ENCODE assay signal across 8 cellular contexts in genomic region chr21:14523234-14523633, GRCh38. TPM values are rescaled to one million over a fixed set of nuclear protein-coding genes. Genes with fewer than 3 reads are reported as not detected.
DNase-seq lines count a peak whose midpoint lies in the region; ATAC-seq, FAIRE-seq and TF ChIP-seq lines count a peak whose summit lies in the region.

No MANE protein-coding gene starts in this region.

- no peaks in the 10 kb centered on the region for H3K79me2 ChIP-seq in ACC112 (ENCODE audit: control insufficient read depth, insufficient read depth, low read length, unreplicated experiment)

- peak overlapping the region; percentile 48 for H3K4me3 Mint-ChIP-seq in activated CD8-positive, alpha-beta T cell treated with anti-CD3 and anti-CD28 coated beads, Interleukin-2, amount 10 ng/mL, durations not matched to agents 7 days and 5 days

- H3K36me3 Mint-ChIP-seq in activated CD8-positive, alpha-beta T cell treated with anti-CD3 and anti-CD28 coated beads, Interleukin-2, amount 10 ng/mL, durations not matched to agents 7 days and 5 days (ENCODE audit: low read depth) = peaks cover 51% of the 10 kb centered on the region

- TF ChIP-seq POLR2A in spleen (IDR thresholded peaks at IDR 0.05) = no peak

- peaks cover 63% of the 10 kb centered on the region for H3K4me1 Mint-ChIP-seq in activated CD8-positive, alpha-beta T cell treated with anti-CD3 and anti-CD28 coated beads, Interleukin-2, amount 10 ng/mL, durations not matched to agents 7 days and 5 days (ENCODE audit: low read depth)

- intact Hi-C loops in spleen (cut with DNase I; ENCODE audit: low total_unique reads) = no loop called here

- no peaks in the 10 kb centered on the region for H3K27me3 Mint-ChIP-seq in activated CD8-positive, alpha-beta T cell treated with anti-CD3 and anti-CD28 coated beads, Interleukin-2, amount 10 ng/mL, durations not matched to agents 7 days and 5 days (ENCODE audit: low read depth)

- peak; percentile 54 for DNase-seq in activated CD8-positive, alpha-beta T cell treated with anti-CD3 and anti-CD28 coated beads, Interleukin-2, amount 10 ng/mL, durations not matched to agents 7 days and 5 days
- DNase-seq in spleen (peak; percentile 76), small intestine (no peak), NCI-H774 (lab: John Stamatoyannopoulos, UW) (no peak), anterior cingulate cortex (lab: John Stamatoyannopoulos, UW) (no peak)

- H3K27ac ChIP-seq in ACC112 (ENCODE audit: low read depth, low read length) (no peak overlapping the region), spleen (peak overlapping the region in 7 of 8 donors; percentile 38 to 84 (median 63)), small intestine (ENCODE audit: low read depth in 1 of 2, low read length in 1 of 2) (no peak overlapping the region)

- ATAC-seq in GM19328 (IDR thresholded peaks at IDR 0.05; ENCODE audit: unreplicated experiment) (peak; percentile 58), HG03280 (IDR thresholded peaks at IDR 0.05; ENCODE audit: unreplicated experiment) (peak; percentile 86)
- ATAC-seq in activated CD8-positive, alpha-beta T cell treated with anti-CD3 and anti-CD28 coated beads, Interleukin-2, amount 10 ng/mL, durations not matched to agents 7 days and 5 days = peak; percentile 89

- peak overlapping the region; percentile 18; the same call in 1 of the 2 replicates for H3K4me3 ChIP-seq in ACC112 (ENCODE audit: low read depth, low read length)
- H3K4me3 ChIP-seq in spleen = peak overlapping the region in 2 of 8 donors; percentile 4 to 45
- no peak overlapping the region for H3K4me3 ChIP-seq in small intestine (ENCODE audit: low read depth in 1 of 2, low read length in 2 of 2)

- TF ChIP-seq CTCF in spleen (IDR thresholded peaks at IDR 0.05 in 8 of 11, conservative IDR thresholded peaks at IDR 0.05 in 3 of 11) = no peak

- no peaks in the 10 kb centered on the region for H3K9me3 Mint-ChIP-seq in activated CD8-positive, alpha-beta T cell treated with anti-CD3 and anti-CD28 coated beads, Interleukin-2, amount 10 ng/mL, durations not matched to agents 7 days and 5 days (ENCODE audit: insufficient read depth)

- CTCF ChIA-PET in activated CD8-positive, alpha-beta T cell treated with anti-CD3 and anti-CD28 coated beads, Interleukin-2, amount 10 ng/mL, durations not matched to agents 7 days and 5 days (lab: Charles Lee) = interaction anchor here (1.2 to 6.3 kb wide), 3 partner anchors 13 to 214 kb away, joined by 5 to 32 read pairs (median 7); no protein-coding TSS in a partner anchor

- no peaks in the 10 kb centered on the region for H3K36me3 ChIP-seq in ACC112 (ENCODE audit: insufficient read depth, low read length)
- H3K36me3 ChIP-seq in spleen = peaks cover 0 to 11% (median 0%) of the 10 kb centered on the region in 6 donors
- no peaks in the 10 kb centered on the region for H3K36me3 ChIP-seq in small intestine (ENCODE audit: control insufficient read depth in 2 of 2, insufficient read depth in 2 of 2, low read length in 2 of 2)

- H2AFZ ChIP-seq in ACC112 (ENCODE audit: low read length, unreplicated experiment) = peak overlapping the region; percentile 0

- POLR2A ChIA-PET in activated CD8-positive, alpha-beta T cell treated with anti-CD3 and anti-CD28 coated beads, Interleukin-2, amount 10 ng/mL, durations not matched to agents 7 days and 5 days (lab: Charles Lee) = interaction anchor here (0.6 to 1.1 kb wide), 3 partner anchors 9 to 39 kb away, joined by 3 read pairs; no protein-coding TSS in a partner anchor

- peak overlapping the region; percentile 64 for H3K27ac Mint-ChIP-seq in activated CD8-positive, alpha-beta T cell treated with anti-CD3 and anti-CD28 coated beads, Interleukin-2, amount 10 ng/mL, durations not matched to agents 7 days and 5 days

- 22 to 58% (median 30%) methylated on average over 5 of the region's 5 CpGs for WGBS in spleen, 5 donors
- 68 to 75% (median 74%) methylated on average over 5 of the region's 5 CpGs for WGBS in small intestine, 3 donors

- peaks cover 7% of the 10 kb centered on the region for H3K4me1 ChIP-seq in ACC112 (ENCODE audit: control insufficient read depth, insufficient read depth, low read length, unreplicated experiment)
- peaks cover under 1 to 93% (median 65%) of the 10 kb centered on the region in 6 donors for H3K4me1 ChIP-seq in spleen
- H3K4me1 ChIP-seq in small intestine (ENCODE audit: control insufficient read depth in 2 of 2, insufficient read depth in 1 of 2, low read depth in 1 of 2, low read length in 1 of 2) = no peaks in the 10 kb centered on the region

- FAIRE-seq in small intestine (lab: Jason Lieb, UNC) = no peak

- H3K9me3 ChIP-seq in spleen (no peaks in the 10 kb centered on the region), small intestine (ENCODE audit: control insufficient read depth, low read depth) (no peaks in the 10 kb centered on the region)

- H3K27me3 ChIP-seq in ACC112 (ENCODE audit: insufficient read depth, low read length) (no peaks in the 10 kb centered on the region), spleen (replicated peaks in 1 of 7) (no peaks in the 10 kb centered on the region), small intestine (ENCODE audit: control insufficient read depth in 2 of 2, insufficient read depth in 2 of 2, low read length in 2 of 2) (no peaks in the 10 kb centered on the region)

RNA-seq across cellular contexts. Expression of gene SAMSN1, which starts 22.9 kb away (rescaled TPM):
- 100 to 1,000 TPM; 103 to 104 TPM for total RNA-seq in activated CD8-positive, alpha-beta T cell treated with anti-CD3 and anti-CD28 coated beads, Interleukin-2, amount 10 ng/mL, durations not matched to agents 7 days and 5 days
- total RNA-seq in spleen = 10 to 100 TPM; 43.7 to 79.2 (median 51.1) TPM
- polyA plus RNA-seq in spleen = 10 to 100 TPM; 24.8 to 31.8 (median 24.8) TPM
- 10 to 100 TPM in 1 of 3 donors, 1 to 10 TPM in 2; 3.1 to 11.9 (median 7.0) TPM for polyA plus RNA-seq in small intestine

Comparison
In these comparisons a context has a peak if more than half of its experiments do, and no peak if none do; other contexts are left out.
1. H3K27ac ChIP-seq: peak in spleen (7 of 8); none in ACC112 (single experiment) and small intestine (0 of 2).
2. DNase-seq: peak in activated CD8-positive, alpha-beta T cell treated with anti-CD3 and anti-CD28 coated beads, Interleukin-2, amount 10 ng/mL, durations not matched to agents 7 days and 5 days (single experiment) and spleen (single experiment); none in small intestine (single experiment), NCI-H774 (single experiment) and anterior cingulate cortex (0 of 58).
3. Peak in every context shown above with its lines, with median percentiles within 50 percentile points of each other: ATAC-seq.